20 cellular contexts compared by ENCODE assay signal in genomic region chr17:13792314-13792713, GRCh38.
A peak's percentile ranks its signal among the peaks of the same experiment; 100 is the strongest.
DNase-seq lines count a peak whose midpoint lies in the region; ATAC-seq, FAIRE-seq and TF ChIP-seq lines count a peak whose summit lies in the region.
"Had no signal": no experiment of that assay in that cellular context is flagged by ENCODE, and none has a peak within 500 bp of the region (broad histone marks: within the 10 kb centered on the region; RNA-seq: fewer than 3 reads in every experiment).

No MANE protein-coding gene starts in this region.

- intact Hi-C loops in Right ventricle myocardium inferior (cut with DNase I), result no loop called here
- intact Hi-C loops in cardiac septum (cut with DNase I), result no loop called here

- no peak overlapping the region for H3K27ac Mint-ChIP-seq in astrocyte (ENCODE audit: unreplicated experiment)
- H3K27ac Mint-ChIP-seq: activated naive CD8-positive, alpha-beta T cell treated with anti-CD3 and anti-CD28 coated beads, Interleukin-2, amount 10 ng/mL, durations not matched to agents 7 days and 5 days; activated T-helper 17 cell treated with anti-CD3 and anti-CD28 coated beads, Interleukin-2, amount 50 U/mL, for 72 hours; naive B cell had no signal

- H3K27me3 ChIP-seq in astrocyte (ENCODE audit: insufficient read depth, low read length), result no peaks in the 10 kb centered on the region

- TF ChIP-seq CTCF in astrocyte (IDR thresholded peaks at IDR 0.05; ENCODE audit: insufficient read depth, low read depth, low read length), result no peak

- H3K9me3 ChIP-seq in astrocyte (ENCODE audit: insufficient read depth, low read depth, low read length), result no peaks in the 10 kb centered on the region

- no peak for FAIRE-seq in astrocyte (lab: Jason Lieb, UNC)

- H3K27ac ChIP-seq in astrocyte (ENCODE audit: low read depth, low read length), result no peak overlapping the region
- H3K27ac ChIP-seq: cardiac muscle cell, HL-60 had no signal

- H3K4me3 Mint-ChIP-seq in astrocyte (ENCODE audit: unreplicated experiment), result no peak overlapping the region
- H3K4me3 Mint-ChIP-seq: activated naive CD8-positive, alpha-beta T cell treated with anti-CD3 and anti-CD28 coated beads, Interleukin-2, amount 10 ng/mL, durations not matched to agents 7 days and 5 days; activated T-helper 17 cell treated with anti-CD3 and anti-CD28 coated beads, Interleukin-2, amount 50 U/mL, for 72 hours; CD14-positive monocyte; naive B cell had no signal

- H3K4me1 ChIP-seq in astrocyte (ENCODE audit: insufficient read depth, low read length), result no peaks in the 10 kb centered on the region

- DNase-seq in Right ventricle myocardium inferior (ENCODE audit: missing footprints), result no peak
- no peak for DNase-seq in cardiac septum (ENCODE audit: low spot score)
- DNase-seq in astrocyte (ENCODE audit: low read depth), result peak; percentile 58
- peak; percentile 14 for DNase-seq in fibroblast of the conjunctiva (ENCODE audit: low read depth)
- DNase-seq in stromal cell of bone marrow (ENCODE audit: low read depth), result peak; percentile 65
- no peak for DNase-seq in HuH-7 (ENCODE audit: low spot score)
- DNase-seq: activated naive CD8-positive, alpha-beta T cell treated with anti-CD3 and anti-CD28 coated beads, Interleukin-2, amount 10 ng/mL, durations not matched to agents 7 days and 5 days; DMS53; naive B cell; NCI-H187; NCI-H2227 treated with DMSO at 0.1 percent for 48 hours; NCI-H82; stimulated activated CD4-positive, alpha-beta T cell treated with anti-CD3 and anti-CD28 coated beads, Interleukin-4, amount 100 ng/mL, for 24 hours had no signal

- no peaks in the 10 kb centered on the region for H4K20me1 ChIP-seq in astrocyte (ENCODE audit: insufficient read depth, low read length)

- peak overlapping the region; percentile 17 for H3K4me2 ChIP-seq in astrocyte (ENCODE audit: low read length)

- H3K36me3 Mint-ChIP-seq in astrocyte (ENCODE audit: low read depth, unreplicated experiment), result no peaks in the 10 kb centered on the region
- H3K36me3 Mint-ChIP-seq: activated naive CD8-positive, alpha-beta T cell treated with anti-CD3 and anti-CD28 coated beads, Interleukin-2, amount 10 ng/mL, durations not matched to agents 7 days and 5 days; CD14-positive monocyte; naive B cell had no signal

- no peaks in the 10 kb centered on the region for H3K4me1 Mint-ChIP-seq in astrocyte (ENCODE audit: low read depth, unreplicated experiment)
- H3K4me1 Mint-ChIP-seq: activated naive CD8-positive, alpha-beta T cell treated with anti-CD3 and anti-CD28 coated beads, Interleukin-2, amount 10 ng/mL, durations not matched to agents 7 days and 5 days; activated T-helper 17 cell treated with anti-CD3 and anti-CD28 coated beads, Interleukin-2, amount 50 U/mL, for 72 hours; CD14-positive monocyte had no signal

- no peaks in the 10 kb centered on the region for H3K36me3 ChIP-seq in astrocyte (ENCODE audit: insufficient read depth, low read length)
- H3K36me3 ChIP-seq: cardiac muscle cell had no signal

- no peaks in the 10 kb centered on the region for H3K79me2 ChIP-seq in astrocyte (ENCODE audit: insufficient read depth, low read length)

- no peak overlapping the region for H2AFZ ChIP-seq in astrocyte (ENCODE audit: low read depth, low read length)

- H3K27me3 Mint-ChIP-seq in astrocyte (ENCODE audit: low read depth, unreplicated experiment), result no peaks in the 10 kb centered on the region
- H3K27me3 Mint-ChIP-seq: activated naive CD8-positive, alpha-beta T cell treated with anti-CD3 and anti-CD28 coated beads, Interleukin-2, amount 10 ng/mL, durations not matched to agents 7 days and 5 days; activated T-helper 17 cell treated with anti-CD3 and anti-CD28 coated beads, Interleukin-2, amount 50 U/mL, for 72 hours; naive B cell had no signal

- H3K4me3 ChIP-seq in astrocyte (ENCODE audit: insufficient read depth, low read depth, low read length), result no peak overlapping the region
- H3K4me3 ChIP-seq: cardiac muscle cell had no signal

- no peak overlapping the region for H3K9ac ChIP-seq in astrocyte (ENCODE audit: low read length)

- ATAC-seq in Right ventricle myocardium inferior (peak; percentile 91), GM18502 (IDR thresholded peaks at IDR 0.05; ENCODE audit: poor library complexity, unreplicated experiment) (no peak), HG02852 (IDR thresholded peaks at IDR 0.05; ENCODE audit: unreplicated experiment) (no peak)
- ATAC-seq: activated T-helper 17 cell treated with anti-CD3 and anti-CD28 coated beads, Interleukin-2, amount 50 U/mL, for 72 hours; Panc1 had no signal

- H3K9me3 Mint-ChIP-seq in astrocyte (ENCODE audit: unreplicated experiment), result no peaks in the 10 kb centered on the region
- H3K9me3 Mint-ChIP-seq: activated naive CD8-positive, alpha-beta T cell treated with anti-CD3 and anti-CD28 coated beads, Interleukin-2, amount 10 ng/mL, durations not matched to agents 7 days and 5 days; activated T-helper 17 cell treated with anti-CD3 and anti-CD28 coated beads, Interleukin-2, amount 50 U/mL, for 72 hours had no signal

Comparison
In these comparisons a context has a peak if more than half of its experiments do, and no peak if none do; other contexts are left out.
1. DNase-seq: peak in astrocyte (single experiment), fibroblast of the conjunctiva (single experiment) and stromal cell of bone marrow (single experiment); none in Right ventricle myocardium inferior (single experiment), cardiac septum (single experiment) and HuH-7 (single experiment).